In genomic region chr11:4127357-4127756, GRCh38 we compare ENCODE assay signal across 34 cellular contexts.
"Had no signal": no experiment of that assay in that cellular context is flagged by ENCODE, and none has a peak within 500 bp of the region (broad histone marks: within the 10 kb centered on the region; RNA-seq: fewer than 3 reads in every experiment).

No MANE protein-coding gene starts in this region.

- H3K27ac ChIP-seq: KMS-11 had no signal

- DNase-seq: Karpas-422, Kasumi-1, MG63, MM.1S, MV-4-11, NCI-H1048, NCI-H1092, NCI-H1092 treated with DMSO at 0.1 percent for 48 hours, NCI-H1105, NCI-H1105 treated with DMSO at 0.1 percent for 48 hours, NCI-H1417, NCI-H1417 treated with DMSO at 0.1 percent for 48 hours, NCI-H1436, NCI-H1436 treated with DMSO at 0.1 percent for 48 hours, NCI-H146, NCI-H1694, NCI-H1694 treated with DMSO at 0.1 percent for 48 hours, NCI-H187, NCI-H187 treated with DMSO at 0.1 percent for 48 hours, NCI-H1930, NCI-H2029, NCI-H2029 treated with DMSO at 0.1 percent for 48 hours, NCI-H2081, NCI-H2081 treated with DMSO at 0.1 percent for 48 hours, NCI-H2107, NCI-H2171, NCI-H2171 treated with DMSO at 0.1 percent for 48 hours, NCI-H2227 treated with DMSO at 0.1 percent for 48 hours, NCI-H226, NCI-H345, NCI-H446, NCI-H446 treated with DMSO at 0.1 percent for 48 hours, NCI-H510A had no signal

- H3K9me3 ChIP-seq: MG63 had no signal

- H3K4me3 ChIP-seq: MG63 had no signal

- H3K27me3 ChIP-seq: MG63 had no signal
